In genomic region chr4:82851902-82852750, GRCh38 we compare ENCODE assay signal across 8 cellular contexts. TPM values are rescaled to one million over a fixed set of nuclear protein-coding genes. Genes with fewer than 3 reads are reported as not detected.
DNase-seq lines count a peak whose midpoint lies in the region; ATAC-seq and TF ChIP-seq lines count a peak whose summit lies in the region.

No MANE protein-coding gene starts in this region.

- H3K4me1 ChIP-seq in Loucy (ENCODE audit: insufficient read depth, low read length, poor library complexity, severe bottlenecking), result no peaks in the 10 kb centered on the region
- no peaks in the 10 kb centered on the region for H3K4me1 ChIP-seq in mucosa of descending colon (ENCODE audit: low read depth)

- intact Hi-C loops in mucosa of descending colon (cut with DNase I, micrococcal nuclease), result no loop called here

- H3F3A ChIP-seq in Loucy (ENCODE audit: low read depth), result no peaks in the 10 kb centered on the region

- TF ChIP-seq CTCF in Loucy (conservative IDR thresholded peaks at IDR 0.05; ENCODE audit: low read length) (peak; percentile 68), brain microvascular endothelial cell (IDR thresholded peaks at IDR 0.05; ENCODE audit: low read depth, low read length, missing control alignments) (peak; percentile 40), mucosa of descending colon (IDR thresholded peaks at IDR 0.05) (no peak)

- H2AFZ ChIP-seq in Loucy (ENCODE audit: low read length), result no peak overlapping the region

- H3K9ac ChIP-seq in Loucy (ENCODE audit: low read depth, low read length, poor library complexity, severe bottlenecking), result no peak overlapping the region

- peak; percentile 56 for ATAC-seq in mucosa of descending colon
- no peak for ATAC-seq in HG03025 (IDR thresholded peaks at IDR 0.05; ENCODE audit: low FRiP score, unreplicated experiment)

- H3K9me3 ChIP-seq in Loucy (ENCODE audit: insufficient read depth, low read depth, low read length) (no peaks in the 10 kb centered on the region), mucosa of descending colon (no peaks in the 10 kb centered on the region)

- H3K9me2 ChIP-seq in Loucy (replicated peaks; ENCODE audit: low read depth, low read length), result no peaks in the 10 kb centered on the region

- H3K36me3 ChIP-seq in Loucy (ENCODE audit: insufficient read depth, low read length) (peaks cover 75% of the 10 kb centered on the region), brain microvascular endothelial cell (replicated peaks) (peaks cover 89% of the 10 kb centered on the region), mucosa of descending colon (ENCODE audit: low read depth) (peaks cover 12% of the 10 kb centered on the region)

- DNase-seq in NCI-H82 (lab: John Stamatoyannopoulos, UW) (peak; percentile 23), NCI-H82 treated with DMSO at 0.1 percent for 48 hours (lab: John Stamatoyannopoulos, UW; ENCODE audit: unreplicated experiment) (no peak), brain microvascular endothelial cell (no peak), mucosa of descending colon (peak in 1 of 3 donors; percentile 19), COLO668 (lab: John Stamatoyannopoulos, UW; ENCODE audit: unreplicated experiment) (no peak), NCI-H2029 treated with DMSO at 0.1 percent for 48 hours (lab: John Stamatoyannopoulos, UW) (no peak)

- no peaks in the 10 kb centered on the region for H3K79me2 ChIP-seq in Loucy (ENCODE audit: insufficient read depth, low read length)

- no peak overlapping the region for H3K4me3 ChIP-seq in Loucy (ENCODE audit: low read length, poor library complexity, severe bottlenecking)
- H3K4me3 ChIP-seq in brain microvascular endothelial cell (ENCODE audit: low read depth, low read length), result no peak overlapping the region
- H3K4me3 ChIP-seq in mucosa of descending colon, result no peak overlapping the region

- H4K20me1 ChIP-seq in Loucy (ENCODE audit: insufficient read depth, low read length, poor library complexity, severe bottlenecking), result no peaks in the 10 kb centered on the region

- H3K27ac ChIP-seq in brain microvascular endothelial cell, result no peak overlapping the region

- no peak overlapping the region for H3K4me2 ChIP-seq in Loucy (ENCODE audit: low read depth, low read length, poor library complexity, severe bottlenecking)

- H3K27me3 ChIP-seq in Loucy (ENCODE audit: insufficient read depth, low read length, poor library complexity, severe bottlenecking) (no peaks in the 10 kb centered on the region), brain microvascular endothelial cell (replicated peaks) (no peaks in the 10 kb centered on the region)

- in situ Hi-C loops in brain microvascular endothelial cell (cut with HindIII; ENCODE audit: low pct_ligation_motif_present, low sequenced_read_pairs), result no loop called here

RNA-seq across cellular contexts. Expression of gene SEC31A, which starts 38.8 kb away (rescaled TPM):
- total RNA-seq in mucosa of descending colon, result 100 to 1,000 TPM; 167 to 179 (median 176) TPM

RNA-seq across cellular contexts. Expression of gene THAP9, which starts 48.4 kb away (rescaled TPM):
- total RNA-seq in mucosa of descending colon, result 1 to 10 TPM; 2.9 to 5.1 (median 5.0) TPM

RNA-seq across cellular contexts. Expression of gene SCD5, which starts 53.5 kb away (rescaled TPM):
- 10 to 100 TPM in 1 of 3 donors, 1 to 10 TPM in 2; 1.5 to 19.9 (median 2.8) TPM for total RNA-seq in mucosa of descending colon
